Comparison of ENCODE assay signal across 1 cellular context in the genomic region with DNA sequence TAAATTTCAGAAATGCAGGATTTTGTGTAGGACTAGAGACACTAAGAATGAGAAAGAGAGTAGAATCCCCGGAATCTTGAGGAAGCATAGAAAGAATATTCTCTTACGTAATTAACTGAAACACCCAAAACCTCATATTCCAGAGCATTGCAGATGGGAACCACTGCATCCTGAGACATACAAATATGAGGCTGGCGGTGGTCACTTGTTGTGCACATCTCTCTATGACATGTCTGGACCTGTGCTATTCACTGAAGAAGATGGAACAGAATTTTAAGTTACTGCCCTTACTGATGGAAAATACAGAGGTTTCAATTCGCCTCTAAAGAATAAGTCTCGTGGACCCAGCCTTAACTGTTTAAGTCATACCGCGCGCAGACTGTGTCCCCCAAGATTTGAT.
TF ChIP-seq lines count a peak whose summit lies in the region.

No MANE protein-coding gene starts in this region.

TF ChIP-seq in HepG2, 621 proteins besides CTCF, POLR2A, EP300 and RAD21:
- no peak for TF ChIP-seq CHD2 (IDR thresholded peaks at IDR 0.05; ENCODE audit: low read depth, low read length)
- 0 out of 2 replicates have a peak, but pooled peaks have one; percentile 12 for TF ChIP-seq ELF4 (CRISPR knock-in tag; IDR thresholded peaks at IDR 0.05; ENCODE audit: borderline replicate concordance)
- TF ChIP-seq, protein P1, sequence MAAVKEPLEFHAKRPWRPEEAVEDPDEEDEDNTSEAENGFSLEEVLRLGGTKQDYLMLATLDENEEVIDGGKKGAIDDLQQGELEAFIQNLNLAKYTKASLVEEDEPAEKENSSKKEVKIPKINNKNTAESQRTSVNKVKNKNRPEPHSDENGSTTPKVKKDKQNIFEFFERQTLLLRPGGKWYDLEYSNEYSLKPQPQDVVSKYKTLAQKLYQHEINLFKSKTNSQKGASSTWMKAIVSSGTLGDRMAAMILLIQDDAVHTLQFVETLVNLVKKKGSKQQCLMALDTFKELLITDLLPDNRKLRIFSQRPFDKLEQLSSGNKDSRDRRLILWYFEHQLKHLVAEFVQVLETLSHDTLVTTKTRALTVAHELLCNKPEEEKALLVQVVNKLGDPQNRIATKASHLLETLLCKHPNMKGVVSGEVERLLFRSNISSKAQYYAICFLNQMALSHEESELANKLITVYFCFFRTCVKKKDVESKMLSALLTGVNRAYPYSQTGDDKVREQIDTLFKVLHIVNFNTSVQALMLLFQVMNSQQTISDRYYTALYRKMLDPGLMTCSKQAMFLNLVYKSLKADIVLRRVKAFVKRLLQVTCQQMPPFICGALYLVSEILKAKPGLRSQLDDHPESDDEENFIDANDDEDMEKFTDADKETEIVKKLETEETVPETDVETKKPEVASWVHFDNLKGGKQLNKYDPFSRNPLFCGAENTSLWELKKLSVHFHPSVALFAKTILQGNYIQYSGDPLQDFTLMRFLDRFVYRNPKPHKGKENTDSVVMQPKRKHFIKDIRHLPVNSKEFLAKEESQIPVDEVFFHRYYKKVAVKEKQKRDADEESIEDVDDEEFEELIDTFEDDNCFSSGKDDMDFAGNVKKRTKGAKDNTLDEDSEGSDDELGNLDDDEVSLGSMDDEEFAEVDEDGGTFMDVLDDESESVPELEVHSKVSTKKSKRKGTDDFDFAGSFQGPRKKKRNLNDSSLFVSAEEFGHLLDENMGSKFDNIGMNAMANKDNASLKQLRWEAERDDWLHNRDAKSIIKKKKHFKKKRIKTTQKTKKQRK (IDR thresholded peaks at IDR 0.05; ENCODE audit: low read length): no peak
- TF ChIP-seq, protein P2, sequence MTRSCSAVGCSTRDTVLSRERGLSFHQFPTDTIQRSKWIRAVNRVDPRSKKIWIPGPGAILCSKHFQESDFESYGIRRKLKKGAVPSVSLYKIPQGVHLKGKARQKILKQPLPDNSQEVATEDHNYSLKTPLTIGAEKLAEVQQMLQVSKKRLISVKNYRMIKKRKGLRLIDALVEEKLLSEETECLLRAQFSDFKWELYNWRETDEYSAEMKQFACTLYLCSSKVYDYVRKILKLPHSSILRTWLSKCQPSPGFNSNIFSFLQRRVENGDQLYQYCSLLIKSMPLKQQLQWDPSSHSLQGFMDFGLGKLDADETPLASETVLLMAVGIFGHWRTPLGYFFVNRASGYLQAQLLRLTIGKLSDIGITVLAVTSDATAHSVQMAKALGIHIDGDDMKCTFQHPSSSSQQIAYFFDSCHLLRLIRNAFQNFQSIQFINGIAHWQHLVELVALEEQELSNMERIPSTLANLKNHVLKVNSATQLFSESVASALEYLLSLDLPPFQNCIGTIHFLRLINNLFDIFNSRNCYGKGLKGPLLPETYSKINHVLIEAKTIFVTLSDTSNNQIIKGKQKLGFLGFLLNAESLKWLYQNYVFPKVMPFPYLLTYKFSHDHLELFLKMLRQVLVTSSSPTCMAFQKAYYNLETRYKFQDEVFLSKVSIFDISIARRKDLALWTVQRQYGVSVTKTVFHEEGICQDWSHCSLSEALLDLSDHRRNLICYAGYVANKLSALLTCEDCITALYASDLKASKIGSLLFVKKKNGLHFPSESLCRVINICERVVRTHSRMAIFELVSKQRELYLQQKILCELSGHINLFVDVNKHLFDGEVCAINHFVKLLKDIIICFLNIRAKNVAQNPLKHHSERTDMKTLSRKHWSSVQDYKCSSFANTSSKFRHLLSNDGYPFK (CRISPR knock-in tag; IDR thresholded peaks at IDR 0.05; ENCODE audit: borderline replicate concordance): no peak
- peak; percentile 3; the same call in 1 of the 2 replicates for TF ChIP-seq ZNF652 (CRISPR knock-in tag; IDR thresholded peaks at IDR 0.05; ENCODE audit: borderline replicate concordance, low read depth)
- TF ChIP-seq U2AF1 (optimal IDR thresholded peaks at IDR 0.05; ENCODE audit: low read depth, low read length): no peak
- no peak for TF ChIP-seq ZZZ3 (CRISPR knock-in tag; IDR thresholded peaks at IDR 0.05; ENCODE audit: borderline replicate concordance)
TF ChIP-seq in HepG2: peak in this region for 2.
